ENCODE assay signal across 23 cellular contexts in genomic region chr21:14492890-14493289, GRCh38. TPM values are rescaled to one million over a fixed set of nuclear protein-coding genes. Genes with fewer than 3 reads are reported as not detected.
"Had no signal": no experiment of that assay in that cellular context is flagged by ENCODE, and none has a peak within 500 bp of the region (broad histone marks: within the 10 kb centered on the region; RNA-seq: fewer than 3 reads in every experiment).

No MANE protein-coding gene starts in this region.

- H3K36me3 ChIP-seq: colonic mucosa, esophagus muscularis mucosa, right lobe of liver, transverse colon, uterus had no signal

- H2AFZ ChIP-seq: parathyroid adenoma had no signal

- H3K4me1 Mint-ChIP-seq: nephron had no signal

- H3K9me3 ChIP-seq: colonic mucosa, esophagus muscularis mucosa, right lobe of liver, transverse colon, uterus had no signal

- H3K4me3 ChIP-seq: colonic mucosa, dorsolateral prefrontal cortex, esophagus muscularis mucosa, right lobe of liver, skin epidermis, transverse colon, uterus had no signal

- H3K27me3 ChIP-seq: colonic mucosa, dorsolateral prefrontal cortex, esophagus muscularis mucosa, right lobe of liver, transverse colon, uterus had no signal

- DNase-seq: activated B cell treated with CpG ODN at 0.5 μM for 24 hours; activated CD4-positive, alpha-beta T cell treated with anti-CD3 and anti-CD28 coated beads for 36 hours; activated CD4-positive, alpha-beta T cell treated with anti-CD3 and anti-CD28 coated beads, Interleukin-2, amount 50 U/mL, for 4 hours; activated CD8-positive, alpha-beta memory T cell treated with anti-CD3 and anti-CD28 coated beads for 24 hours; activated CD8-positive, alpha-beta memory T cell treated with anti-CD3 and anti-CD28 coated beads, Interleukin-2, amount 50 U/mL, for 4 hours; activated naive CD8-positive, alpha-beta T cell treated with anti-CD3 and anti-CD28 coated beads for 36 hours; colonic mucosa; dorsolateral prefrontal cortex; effector memory CD8-positive, alpha-beta T cell; glutamatergic neuron; hippocampal formation; nucleus accumbens; right lobe of liver; stimulated activated CD4-positive, alpha-beta T cell treated with anti-CD3 and anti-CD28 coated beads, Interleukin-1b, Interleukin-23, amount 100 ng/mL, for 48 hours; T-helper 9 cell; transverse colon; uterus had no signal

- H3K79me2 ChIP-seq: parathyroid adenoma had no signal

- H3K4me1 ChIP-seq: colonic mucosa, esophagus muscularis mucosa, parathyroid adenoma, right lobe of liver, uterus had no signal

- H3K9me3 Mint-ChIP-seq: central memory CD8-positive, alpha-beta T cell; effector memory CD8-positive, alpha-beta T cell had no signal

- H3K27ac ChIP-seq: colonic mucosa, dorsolateral prefrontal cortex, esophagus muscularis mucosa, parathyroid adenoma, right lobe of liver, skin epidermis, transverse colon, uterus had no signal

- H3K27me3 Mint-ChIP-seq: activated B cell treated with CpG ODN at 0.5 μM for 24 hours; activated CD4-positive, alpha-beta T cell treated with anti-CD3 and anti-CD28 coated beads for 36 hours; activated naive CD8-positive, alpha-beta T cell treated with anti-CD3 and anti-CD28 coated beads for 36 hours; central memory CD8-positive, alpha-beta T cell; effector memory CD8-positive, alpha-beta T cell had no signal

- H3K27ac Mint-ChIP-seq: activated B cell treated with CpG ODN at 0.5 μM for 24 hours; activated CD4-positive, alpha-beta T cell treated with anti-CD3 and anti-CD28 coated beads for 36 hours; nephron had no signal

- ATAC-seq: activated CD4-positive, alpha-beta T cell treated with anti-CD3 and anti-CD28 coated beads for 36 hours; effector memory CD8-positive, alpha-beta T cell; right lobe of liver had no signal

- H3K4me3 Mint-ChIP-seq: activated B cell treated with CpG ODN at 0.5 μM for 24 hours; activated CD4-positive, alpha-beta T cell treated with anti-CD3 and anti-CD28 coated beads for 36 hours; activated naive CD8-positive, alpha-beta T cell treated with anti-CD3 and anti-CD28 coated beads for 36 hours; central memory CD8-positive, alpha-beta T cell; nephron had no signal

- H3K9ac ChIP-seq: parathyroid adenoma had no signal

RNA-seq across cellular contexts. Expression of gene SAMSN1, which starts 53.2 kb away (rescaled TPM):
- total RNA-seq: myocyte had no signal
